ENCODE assay signal across 8 cellular contexts in genomic region chr16:66650707-66651473, GRCh38. TPM values are rescaled to one million over a fixed set of nuclear protein-coding genes. Genes with fewer than 3 reads are reported as not detected.
DNase-seq lines count a peak whose midpoint lies in the region; ATAC-seq and TF ChIP-seq lines count a peak whose summit lies in the region.

No MANE protein-coding gene starts in this region.

- 24% methylated on average over 18 of the region's 18 CpGs for WGBS in right cardiac atrium

- TF ChIP-seq CTCF in GM06990 (IDR thresholded peaks at IDR 0.05; ENCODE audit: insufficient read depth, low read length, poor library complexity, severe bottlenecking) (peak; percentile 95), vagina (IDR thresholded peaks at IDR 0.05) (peak; percentile 64 to 80 (median 69))

- intact Hi-C loops in right cardiac atrium (cut with DNase I) (no loop called here), vagina (cut with DNase I) (no loop called here)

- no peak overlapping the region for H3K27ac ChIP-seq in right cardiac atrium (ENCODE audit: low read length)
- H3K27ac ChIP-seq in vagina = no peak overlapping the region

- H3K36me3 ChIP-seq in GM06990 (ENCODE audit: control insufficient read depth, insufficient read depth, low read length) (no peaks in the 10 kb centered on the region), vagina (no peaks in the 10 kb centered on the region)

- no peak for TF ChIP-seq POLR2A in vagina (IDR thresholded peaks at IDR 0.05)

- H3K4me3 ChIP-seq in GM06990 (replicated peaks; ENCODE audit: low read depth, low read length) (no peak overlapping the region), right cardiac atrium (ENCODE audit: low read length) (peak overlapping the region; percentile 43), vagina (no peak overlapping the region)

- ATAC-seq in HG02763 (IDR thresholded peaks at IDR 0.05; ENCODE audit: unreplicated experiment) = peak; percentile 74
- ATAC-seq in right cardiac atrium = peak; percentile 90 to 93

- DNase-seq in GM06990 (ENCODE audit: extremely low read depth, insufficient read length) (peak; percentile 36), NCI-H146 (lab: John Stamatoyannopoulos, UW) (peak; percentile 88), T-helper 1 cell (peak; percentile 41 to 80 (median 63)), amygdala (lab: John Stamatoyannopoulos, UW) (peak in 54 of 56 donors; percentile 12 to 90 (median 68)), right cardiac atrium (peak; percentile 72 to 85 (median 75)), putamen (ENCODE audit: low spot score) (peak; percentile 89), vagina (ENCODE audit: extremely low spot score in 2 of 2) (no peak)

- no peaks in the 10 kb centered on the region; the same call in none of the 2 replicates for H3K27me3 ChIP-seq in GM06990 (replicated peaks; ENCODE audit: control insufficient read depth, insufficient read depth, low read length)
- no peaks in the 10 kb centered on the region for H3K27me3 ChIP-seq in right cardiac atrium (ENCODE audit: control insufficient read depth, insufficient read depth)
- no peaks in the 10 kb centered on the region for H3K27me3 ChIP-seq in vagina

- H3K9me3 ChIP-seq in right cardiac atrium (ENCODE audit: control insufficient read depth, low read length) (no peaks in the 10 kb centered on the region), vagina (no peaks in the 10 kb centered on the region)

- H3K4me1 ChIP-seq in right cardiac atrium (ENCODE audit: control insufficient read depth, insufficient read depth, low read length) = no peaks in the 10 kb centered on the region
- peaks cover 17% of the 10 kb centered on the region for H3K4me1 ChIP-seq in vagina

RNA-seq across cellular contexts. Expression of gene CMTM4, which starts 45.7 kb away (rescaled TPM):
- total RNA-seq in right cardiac atrium = 10 to 100 TPM; 13.2 to 15.9 (median 14.6) TPM
- 7.9 TPM for polyA plus RNA-seq in right cardiac atrium
- 15.7 TPM for total RNA-seq in vagina

RNA-seq across cellular contexts. Expression of gene CMTM3, which starts 46.4 kb away (rescaled TPM):
- 10 to 100 TPM; 10.3 to 17.4 (median 14.8) TPM for total RNA-seq in right cardiac atrium
- polyA plus RNA-seq in right cardiac atrium = 12.6 TPM
- total RNA-seq in vagina = 47.9 TPM

Comparison
In these comparisons a context has a peak if more than half of its experiments do, and no peak if none do; other contexts are left out.
1. DNase-seq: peak in GM06990 (single experiment), NCI-H146 (single experiment), T-helper 1 cell (5 of 5), amygdala (54 of 56), right cardiac atrium (3 of 3) and putamen (single experiment); none in vagina (0 of 2).